In genomic region chr6:116783852-116784251, GRCh38 we compare ENCODE assay signal across 17 cellular contexts. TPM values are rescaled to one million over a fixed set of nuclear protein-coding genes. Genes with fewer than 3 reads are reported as not detected.
"Had no signal": no experiment of that assay in that cellular context is flagged by ENCODE, and none has a peak within 500 bp of the region (broad histone marks: within the 10 kb centered on the region; RNA-seq: fewer than 3 reads in every experiment).

No MANE protein-coding gene starts in this region.

- ATAC-seq: activated CD8-positive, alpha-beta memory T cell treated with anti-CD3 and anti-CD28 coated beads, Interleukin-2, amount 10 ng/mL, durations not matched to agents 7 days and 5 days; naive thymus-derived CD4-positive, alpha-beta T cell; pancreas had no signal

- H3K4me3 ChIP-seq: pancreas, transverse colon, vagina had no signal

- H3K36me3 ChIP-seq: pancreas, transverse colon, vagina, WERI-Rb-1 had no signal

- H3K9me3 ChIP-seq: pancreas, transverse colon, vagina had no signal

- H3K27me3 ChIP-seq: vagina had no signal

- DNase-seq: activated CD4-positive, alpha-beta memory T cell treated with anti-CD3 and anti-CD28 coated beads for 36 hours; activated CD8-positive, alpha-beta memory T cell treated with anti-CD3 and anti-CD28 coated beads, Interleukin-2, amount 10 ng/mL, durations not matched to agents 7 days and 5 days; activated naive CD4-positive, alpha-beta T cell treated with anti-CD3 and anti-CD28 coated beads, Interleukin-2, amount 10 ng/mL, durations not matched to agents 7 days and 5 days; activated T-cell treated with anti-CD3 and anti-CD28 coated beads, Interleukin-2, amount 50 U/mL, for 1 hour; effector memory CD4-positive, alpha-beta T cell; islet precursor cell; naive thymus-derived CD4-positive, alpha-beta T cell; pancreas; stimulated activated CD4-positive, alpha-beta T cell treated with anti-CD3 and anti-CD28 coated beads, Interleukin-15, amount 100 ng/mL, for 24 hours; stimulated activated CD4-positive, alpha-beta T cell treated with anti-CD3 and anti-CD28 coated beads, Interleukin-4, amount 100 ng/mL, for 1 hour; stimulated activated naive CD4-positive, alpha-beta T cell; T-helper 1 cell; T1000; transverse colon; WERI-Rb-1 had no signal

- H3K4me1 ChIP-seq: pancreas, transverse colon, vagina had no signal

- H3K27ac ChIP-seq: pancreas, transverse colon, vagina, WERI-Rb-1 had no signal

RNA-seq across cellular contexts. Expression of gene FAM162B, which starts 18.3 kb away (rescaled TPM):
- polyA plus RNA-seq: naive thymus-derived CD4-positive, alpha-beta T cell had no signal

RNA-seq across cellular contexts. Expression of gene GPRC6A, which starts 45.0 kb away (rescaled TPM):
- polyA plus RNA-seq: adipose tissue; naive thymus-derived CD4-positive, alpha-beta T cell; pancreas had no signal
